In the genomic region with DNA sequence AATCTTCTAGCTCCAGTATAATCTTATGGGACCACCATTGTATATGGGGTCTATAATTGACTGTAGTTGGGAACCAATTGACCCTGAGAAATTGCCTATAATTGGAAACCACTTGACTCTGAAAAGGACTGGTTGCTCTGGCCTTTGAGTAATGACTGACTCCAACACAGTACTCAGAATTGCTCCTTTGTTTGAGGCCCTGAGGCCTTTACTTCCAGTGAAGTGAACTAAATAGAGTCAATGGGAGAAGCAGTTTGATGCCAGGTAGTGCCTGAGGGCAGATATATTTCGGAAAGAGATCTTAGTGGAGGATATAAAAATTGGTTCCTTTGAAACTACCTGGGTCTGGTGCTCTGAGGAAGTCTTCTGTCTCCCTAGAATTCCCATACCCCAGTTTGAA, we compare ENCODE assay signal across 25 cellular contexts. TPM values are rescaled to one million over a fixed set of nuclear protein-coding genes. Genes with fewer than 3 reads are reported as not detected.
"Had no signal": no experiment of that assay in that cellular context is flagged by ENCODE, and none has a peak within 500 bp of the region (broad histone marks: within the 10 kb centered on the region; RNA-seq: fewer than 3 reads in every experiment).

No MANE protein-coding gene starts in this region.

- H3K4me1 ChIP-seq: body of pancreas, esophagus muscularis mucosa, heart right ventricle, prostate gland, right atrium auricular region, tibial artery, uterus had no signal

- H3K36me3 ChIP-seq: esophagus muscularis mucosa, prostate gland, right atrium auricular region, tibial artery, uterus had no signal

- H3K4me3 ChIP-seq: body of pancreas, esophagus muscularis mucosa, heart right ventricle, prostate gland, right atrium auricular region, tibial artery, uterus had no signal

- H3K27ac ChIP-seq: body of pancreas, esophagus muscularis mucosa, heart right ventricle, prostate gland, right atrium auricular region, tibial artery, uterus had no signal

- ATAC-seq: body of pancreas; heart right ventricle; naive thymus-derived CD4-positive, alpha-beta T cell had no signal

- H3K9me3 ChIP-seq: body of pancreas, esophagus muscularis mucosa, prostate gland, tibial artery, uterus had no signal

- H3K27me3 ChIP-seq: body of pancreas, esophagus muscularis mucosa, heart right ventricle, right atrium auricular region, tibial artery, uterus had no signal

- DNase-seq: activated B cell treated with CpG ODN at 0.5 μM for 24 hours; activated CD4-positive, alpha-beta memory T cell treated with anti-CD3 and anti-CD28 coated beads, Interleukin-2, amount 10 ng/mL, durations not matched to agents 7 days and 5 days; activated CD4-positive, alpha-beta T cell treated with anti-CD3 and anti-CD28 coated beads for 4 hours; activated naive CD4-positive, alpha-beta T cell treated with Interleukin-2 at 50 U/mL for 16 hours; activated naive CD8-positive, alpha-beta T cell treated with anti-CD3 and anti-CD28 coated beads, Interleukin-2, amount 10 ng/mL, durations not matched to agents 7 days and 5 days; activated T-cell treated with anti-CD3 and anti-CD28 coated beads, Interleukin-2, amount 50 U/mL, for 24 hours; body of pancreas; dermis blood vessel endothelial cell; effector memory CD4-positive, alpha-beta T cell; heart right ventricle; immature natural killer cell; mesenchymal stem cell; naive thymus-derived CD4-positive, alpha-beta T cell; stimulated activated CD4-positive, alpha-beta T cell treated with anti-CD3 and anti-CD28 coated beads, Interleukin-12 subunit alpha, Interleukin-12 subunit beta, amount 100 ng/mL, for 4 hours; stimulated activated CD4-positive, alpha-beta T cell treated with anti-CD3 and anti-CD28 coated beads, Interleukin-1b, Interleukin-23, amount 100 ng/mL, for 48 hours; stimulated activated CD8-positive, alpha-beta memory T cell treated with anti-CD3 and anti-CD28 coated beads, Interleukin-4, amount 100 ng/mL, for 48 hours; stimulated activated naive CD4-positive, alpha-beta T cell treated with Interleukin-2 at 50 U/mL for 16 hours; substantia nigra; tibial artery; uterus had no signal

RNA-seq across cellular contexts. Expression of gene TMEM171, which starts 16.0 kb away (rescaled TPM):
- total RNA-seq: activated B cell treated with CpG ODN at 0.5 μM for 24 hours; activated CD4-positive, alpha-beta memory T cell treated with anti-CD3 and anti-CD28 coated beads, Interleukin-2, amount 10 ng/mL, durations not matched to agents 7 days and 5 days; activated T-helper 2 cell treated with anti-CD3 and anti-CD28 coated beads, Interferon-gamma antibody, Interleukin-2, Interleukin-4, amounts not matched to agents 10 μg/mL and 5 μg/mL and 100 μg/mL, durations not matched to agents 14 hours and 24 hours and 36 hours; cardiac septum; esophagus muscularis mucosa; heart right ventricle; prostate gland; uterus had no signal
- polyA plus RNA-seq: naive thymus-derived CD4-positive, alpha-beta T cell had no signal
